9 cellular contexts compared by ENCODE assay signal in genomic region chr5:176530983-176531901, GRCh38. TPM values are rescaled to one million over a fixed set of nuclear protein-coding genes. Genes with fewer than 3 reads are reported as not detected.
A peak's percentile ranks its signal among the peaks of the same experiment; 100 is the strongest.
DNase-seq lines count a peak whose midpoint lies in the region; ATAC-seq, FAIRE-seq and TF ChIP-seq lines count a peak whose summit lies in the region.
"Had no signal": no experiment of that assay in that cellular context is flagged by ENCODE, and none has a peak within 500 bp of the region (broad histone marks: within the 10 kb centered on the region; RNA-seq: fewer than 3 reads in every experiment).

No MANE protein-coding gene starts in this region.

- H3K4me1 ChIP-seq in fibroblast of lung (ENCODE audit: control insufficient read depth, extremely low read depth, insufficient read depth, low read length), result peaks cover 18% of the 10 kb centered on the region
- peaks cover 35% of the 10 kb centered on the region for H3K4me1 ChIP-seq in skeletal muscle satellite cell (ENCODE audit: control insufficient read depth, insufficient read depth, low read length)

- no peak overlapping the region for H3K4me2 ChIP-seq in fibroblast of lung (ENCODE audit: extremely low read depth, insufficient read depth, low read length)
- peak overlapping the region; percentile 21 for H3K4me2 ChIP-seq in skeletal muscle satellite cell (ENCODE audit: low read length)

- TF ChIP-seq CTCF in GM20000 (IDR thresholded peaks at IDR 0.05; ENCODE audit: extremely low read depth, missing control alignments) (no peak), RWPE1 (conservative IDR thresholded peaks at IDR 0.05; ENCODE audit: low read depth) (no peak), fibroblast of lung (conservative IDR thresholded peaks at IDR 0.05 in 1 of 2, IDR thresholded peaks at IDR 0.05 in 1 of 2; ENCODE audit: low read depth in 1 of 2, low read length in 2 of 2) (no peak), D721Med (IDR thresholded peaks at IDR 0.05; ENCODE audit: insufficient read depth, missing control alignments) (no peak)

- H3K9me3 ChIP-seq in fibroblast of lung (ENCODE audit: control insufficient read depth, insufficient read depth, low read depth, low read length), result no peaks in the 10 kb centered on the region
- no peaks in the 10 kb centered on the region for H3K9me3 ChIP-seq in skeletal muscle satellite cell (replicated peaks; ENCODE audit: low read length)
- H3K9me3 ChIP-seq: gastrocnemius medialis had no signal

- FAIRE-seq in D721Med (lab: Jason Lieb, UNC), result no peak

- ATAC-seq in HG03442 (IDR thresholded peaks at IDR 0.05; ENCODE audit: unreplicated experiment), result no peak
- ATAC-seq: gastrocnemius medialis had no signal

- CTCF ChIA-PET in RWPE1 (lab: Yijun Ruan, JAX), result no interaction called here

- H3K27ac ChIP-seq in RWPE1, result peak overlapping the region; percentile 96
- no peak overlapping the region for H3K27ac ChIP-seq in fibroblast of lung (ENCODE audit: insufficient read depth, low read length)
- H3K27ac ChIP-seq: gastrocnemius medialis had no signal

- H3K9ac ChIP-seq in fibroblast of lung (ENCODE audit: insufficient read depth, low read length) (no peak overlapping the region), skeletal muscle satellite cell (ENCODE audit: low read depth, low read length) (peak overlapping the region; percentile 30)

- H3K79me2 ChIP-seq in fibroblast of lung (ENCODE audit: control insufficient read depth, insufficient read depth, low read length), result peaks cover 16% of the 10 kb centered on the region

- H3K4me3 ChIP-seq in fibroblast of lung (replicated peaks in 1 of 4; ENCODE audit: control extremely low read depth in 1 of 4, insufficient read depth in 1 of 4, low read depth in 3 of 4, low read length in 4 of 4), result no peak overlapping the region
- H3K4me3 ChIP-seq in skeletal muscle satellite cell (ENCODE audit: low read length), result no peak overlapping the region
- H3K4me3 ChIP-seq: gastrocnemius medialis had no signal

- DNase-seq in GM20000 (ENCODE audit: low spot score), result peak; percentile 53
- DNase-seq in RWPE1 (ENCODE audit: low spot score), result peak; percentile 38
- peak; percentile 51 to 55 for DNase-seq in fibroblast of lung (ENCODE audit: low read depth in 2 of 2)
- DNase-seq in NCI-H774 (lab: John Stamatoyannopoulos, UW), result no peak
- no peak for DNase-seq in HK-2 (ENCODE audit: unreplicated experiment)
- no peak for DNase-seq in D721Med (ENCODE audit: insufficient read length, low spot score)
- DNase-seq: gastrocnemius medialis had no signal

- peaks cover 9% of the 10 kb centered on the region for H3K36me3 ChIP-seq in fibroblast of lung (ENCODE audit: control insufficient read depth, insufficient read depth, low read length)
- H3K36me3 ChIP-seq in skeletal muscle satellite cell (ENCODE audit: insufficient read depth, low read length), result peaks cover 33% of the 10 kb centered on the region

- H2AFZ ChIP-seq in fibroblast of lung (ENCODE audit: low read length), result no peak overlapping the region

- H3K27me3 ChIP-seq in fibroblast of lung (ENCODE audit: control insufficient read depth, insufficient read depth, low read length), result no peaks in the 10 kb centered on the region
- H3K27me3 ChIP-seq in skeletal muscle satellite cell (ENCODE audit: control insufficient read depth, insufficient read depth, low read length), result no peaks in the 10 kb centered on the region
- H3K27me3 ChIP-seq: gastrocnemius medialis had no signal

- no peaks in the 10 kb centered on the region for H4K20me1 ChIP-seq in fibroblast of lung (ENCODE audit: control insufficient read depth, extremely low read depth, insufficient read depth, low read length)

- POLR2A ChIA-PET in RWPE1 (lab: Yijun Ruan, JAX; ENCODE audit: low non-redundant PET), result interaction anchor here (0.5 kb wide), 1 partner anchor 70 kb away, joined by 6 read pairs; no protein-coding TSS in a partner anchor

RNA-seq across cellular contexts. Expression of gene RNF44, which starts 6.0 kb away (rescaled TPM):
- 2.3 and 2.6 TPM in 2 replicates for total RNA-seq in fibroblast of lung
- 1.4 and 2.4 TPM in 2 replicates for polyA plus RNA-seq in fibroblast of lung
- 4.5 and 5.1 TPM in 2 replicates for polyA plus RNA-seq in fibroblast of lung (2012)
- 3.4 and 5.1 TPM in 2 replicates for polyA minus RNA-seq in fibroblast of lung (ENCODE audit: low replicate concordance)
- 2.5 and 4.6 TPM in 2 replicates for total RNA-seq in skeletal muscle satellite cell (2012; rRNA removed)

RNA-seq across cellular contexts. Expression of gene CDHR2, which starts 17.9 kb away (rescaled TPM):
- total RNA-seq in fibroblast of lung, result under 0.01 TPM in 1 of 2 replicates, not detected in the other
- polyA plus RNA-seq in fibroblast of lung, result not detected in 2 replicates
- 0.25 and 0.44 TPM in 2 replicates for polyA plus RNA-seq in fibroblast of lung (2012)
- not detected in 2 replicates for polyA minus RNA-seq in fibroblast of lung (ENCODE audit: low replicate concordance)
- not detected in 2 replicates for total RNA-seq in skeletal muscle satellite cell (2012; rRNA removed)

Comparison
In these comparisons a context has a peak if more than half of its experiments do, and no peak if none do; other contexts are left out.
1. DNase-seq: peak in GM20000 (single experiment), RWPE1 (single experiment) and fibroblast of lung (2 of 2); none in NCI-H774 (single experiment), HK-2 (single experiment) and D721Med (single experiment).